14 cellular contexts compared by ENCODE assay signal in the genomic region with DNA sequence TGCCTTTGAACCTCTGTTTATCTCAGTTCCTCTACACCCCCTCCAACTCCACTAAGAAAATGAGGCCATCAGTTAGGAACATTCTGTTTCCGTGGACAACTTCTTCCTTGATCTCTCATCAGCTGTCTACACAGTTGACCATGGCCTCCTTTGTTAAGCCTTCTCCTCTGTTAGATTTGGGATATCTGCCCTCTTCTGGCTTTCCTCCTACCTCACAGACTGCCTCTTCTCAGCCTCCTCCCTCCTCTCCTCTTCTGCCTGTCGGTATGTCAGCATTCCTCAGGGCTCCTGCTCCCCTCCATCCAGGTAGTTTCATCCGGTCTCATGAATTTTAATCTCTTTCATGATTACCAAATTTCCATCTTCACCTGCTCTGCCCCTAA.
"Had no signal": no experiment of that assay in that cellular context is flagged by ENCODE, and none has a peak within 500 bp of the region (broad histone marks: within the 10 kb centered on the region; RNA-seq: fewer than 3 reads in every experiment).

No MANE protein-coding gene starts in this region.

- H3K36me3 ChIP-seq: ascending aorta, neutrophil, thyroid gland had no signal

- H3K27ac ChIP-seq: ascending aorta, neutrophil, thyroid gland had no signal

- H3K9me3 Mint-ChIP-seq: activated B cell treated with CpG ODN at 0.5 μM for 24 hours had no signal

- H3K27me3 Mint-ChIP-seq: activated B cell treated with CpG ODN at 0.5 μM for 24 hours; naive B cell; stimulated activated naive B cell treated with anti-CD40 and anti-IgM and Interleukin-4, amounts not matched to agents 10 μg/mL and 1 μg/mL and 100 μg/mL, for 72 hours had no signal

- ATAC-seq: activated CD8-positive, alpha-beta T cell treated with anti-CD3 and anti-CD28 coated beads, Interleukin-2, amount 10 ng/mL, durations not matched to agents 7 days and 5 days; left lobe of liver; stimulated activated naive B cell treated with anti-CD40 and anti-IgM and Interleukin-4, amounts not matched to agents 10 μg/mL and 1 μg/mL and 100 μg/mL, for 72 hours had no signal

- H3K36me3 Mint-ChIP-seq: naive B cell had no signal

- H3K9me3 ChIP-seq: ascending aorta, neutrophil, thyroid gland had no signal

- H3K4me1 ChIP-seq: ascending aorta, thyroid gland had no signal

- H3K4me3 Mint-ChIP-seq: activated B cell treated with CpG ODN at 0.5 μM for 24 hours; activated CD8-positive, alpha-beta T cell treated with anti-CD3 and anti-CD28 coated beads, Interleukin-2, amount 10 ng/mL, durations not matched to agents 7 days and 5 days; activated T-helper 1 cell treated with anti-CD3 and anti-CD28 coated beads, Interleukin-12 subunit alpha, Interleukin-12 subunit beta, Interleukin-2, Interleukin-4 antibody, amounts not matched to agents 30 ng/mL and 10 ng/mL and 1 ng/mL, durations not matched to agents 14 hours and 24 hours and 36 hours; stimulated activated naive B cell treated with anti-CD40 and anti-IgM and Interleukin-4, amounts not matched to agents 10 μg/mL and 1 μg/mL and 100 μg/mL, for 72 hours had no signal

- H3K27ac Mint-ChIP-seq: activated B cell treated with CpG ODN at 0.5 μM for 24 hours; activated CD8-positive, alpha-beta T cell treated with anti-CD3 and anti-CD28 coated beads, Interleukin-2, amount 10 ng/mL, durations not matched to agents 7 days and 5 days; activated T-helper 1 cell treated with anti-CD3 and anti-CD28 coated beads, Interleukin-12 subunit alpha, Interleukin-12 subunit beta, Interleukin-2, Interleukin-4 antibody, amounts not matched to agents 30 ng/mL and 10 ng/mL and 1 ng/mL, durations not matched to agents 14 hours and 24 hours and 36 hours; stimulated activated naive B cell treated with anti-CD40 and anti-IgM and Interleukin-4, amounts not matched to agents 10 μg/mL and 1 μg/mL and 100 μg/mL, for 72 hours had no signal

- H3K4me3 ChIP-seq: ascending aorta, thyroid gland had no signal

- DNase-seq: activated B cell treated with CpG ODN at 0.5 μM for 24 hours; activated CD4-positive, alpha-beta T cell treated with anti-CD3 and anti-CD28 coated beads for 48 hours; activated CD8-positive, alpha-beta T cell treated with anti-CD3 and anti-CD28 coated beads, Interleukin-2, amount 10 ng/mL, durations not matched to agents 7 days and 5 days; activated naive CD4-positive, alpha-beta T cell; erythroblast; naive B cell; stimulated activated CD4-positive, alpha-beta T cell treated with anti-CD3 and anti-CD28 coated beads, Interleukin-12 subunit alpha, Interleukin-12 subunit beta, amount 100 ng/mL, for 4 hours; stimulated activated CD4-positive, alpha-beta T cell treated with anti-CD3 and anti-CD28 coated beads, Interleukin-2, amount 100 ng/mL, for 24 hours; stimulated activated naive B cell treated with anti-CD40 and anti-IgM and Interleukin-4, amounts not matched to agents 10 μg/mL and 1 μg/mL and 100 μg/mL, for 72 hours; thyroid gland had no signal

- H3K27me3 ChIP-seq: ascending aorta, neutrophil, thyroid gland had no signal
